Comparison of ENCODE assay signal across 11 cellular contexts in genomic region chr1:209879539-209879938, GRCh38. TPM values are rescaled to one million over a fixed set of nuclear protein-coding genes. Genes with fewer than 3 reads are reported as not detected.
DNase-seq lines count a peak whose midpoint lies in the region; TF ChIP-seq lines count a peak whose summit lies in the region.
"Had no signal": no experiment of that assay in that cellular context is flagged by ENCODE, and none has a peak within 500 bp of the region (broad histone marks: within the 10 kb centered on the region; RNA-seq: fewer than 3 reads in every experiment).

No MANE protein-coding gene starts in this region.

- H3K4me1 ChIP-seq in GM23248 (ENCODE audit: insufficient read depth) (peaks cover 36% of the 10 kb centered on the region), neuronal stem cell (ENCODE audit: control insufficient read depth in 2 of 2, insufficient read depth in 1 of 2, low read depth in 1 of 2, low read length in 2 of 2) (peaks cover 4 to 8% of the 10 kb centered on the region in 2 donors)

- H3K9me3 Mint-ChIP-seq in chondrocyte (ENCODE audit: low read depth): no peaks in the 10 kb centered on the region
- H3K9me3 Mint-ChIP-seq: activated B cell treated with CpG ODN at 0.5 μM for 24 hours had no signal

- H3K79me1 ChIP-seq in neuronal stem cell (ENCODE audit: low read depth, low read length): no peaks in the 10 kb centered on the region

- peaks cover 54% of the 10 kb centered on the region for H3K4me1 Mint-ChIP-seq in chondrocyte (ENCODE audit: low read depth)
- H3K4me1 Mint-ChIP-seq: activated B cell treated with CpG ODN at 0.5 μM for 24 hours had no signal

- no peak overlapping the region for H4K8ac ChIP-seq in neuronal stem cell (ENCODE audit: low read depth, low read length)

- H3K18ac ChIP-seq in neuronal stem cell (ENCODE audit: low read length): no peak overlapping the region

- in situ Hi-C loops in GM23248 (cut with MboI): loop anchor here (10.0 kb wide), 1 partner anchor 105 kb away; no protein-coding TSS in a partner anchor

- no peak overlapping the region for H3K23ac ChIP-seq in neuronal stem cell (ENCODE audit: low read depth, low read length, poor library complexity)

- no peak overlapping the region for H2BK120ac ChIP-seq in neuronal stem cell (ENCODE audit: low read depth, low read length)

- peak overlapping the region; percentile 78 for H3K27ac Mint-ChIP-seq in chondrocyte (ENCODE audit: unreplicated experiment)
- H3K27ac Mint-ChIP-seq: activated B cell treated with CpG ODN at 0.5 μM for 24 hours; activated naive CD8-positive, alpha-beta T cell had no signal

- H3K79me2 ChIP-seq in GM23248 (ENCODE audit: insufficient read depth): no peaks in the 10 kb centered on the region

- H3K9me2 ChIP-seq in GM23248 (ENCODE audit: insufficient read depth): no peaks in the 10 kb centered on the region

- no peak overlapping the region for H2AK5ac ChIP-seq in neuronal stem cell (ENCODE audit: low read depth, low read length)

- H3F3A ChIP-seq in GM23248 (ENCODE audit: insufficient read depth): peaks cover 22% of the 10 kb centered on the region

- H3K4ac ChIP-seq in neuronal stem cell (ENCODE audit: low read length): no peak overlapping the region

- no peak overlapping the region for H3K14ac ChIP-seq in neuronal stem cell (ENCODE audit: low read length)

- no peaks in the 10 kb centered on the region for H3K27me3 ChIP-seq in GM23248 (replicated peaks; ENCODE audit: insufficient read depth)
- no peaks in the 10 kb centered on the region for H3K27me3 ChIP-seq in neuronal stem cell (ENCODE audit: control insufficient read depth in 3 of 3, insufficient read depth in 3 of 3, low read depth in 1 of 3, low read length in 3 of 3)

- peak overlapping the region; percentile 20 for H3K4me3 Mint-ChIP-seq in chondrocyte (ENCODE audit: unreplicated experiment)
- H3K4me3 Mint-ChIP-seq: activated B cell treated with CpG ODN at 0.5 μM for 24 hours; activated naive CD8-positive, alpha-beta T cell had no signal

- H3K27ac ChIP-seq in GM23248: no peak overlapping the region
- no peak overlapping the region for H3K27ac ChIP-seq in neuronal stem cell (replicated peaks; ENCODE audit: low read length)

- H2BK12ac ChIP-seq in neuronal stem cell (ENCODE audit: low read length): no peak overlapping the region

- no peak overlapping the region for H2BK5ac ChIP-seq in neuronal stem cell (ENCODE audit: low read length)

- 43 to 47% methylated on average over 12 of the region's 12 CpGs for WGBS in GM23248 (ENCODE audit: low coverage in 1 of 2, low lambda C conversion rate in 2 of 2, missing lambda C conversion rate in 2 of 2), 2 experiments
- no CpG with 5 or more reads among the region's 12 CpGs for WGBS in neuronal stem cell (ENCODE audit: extremely low coverage in 2 of 2, insufficient read length in 2 of 2, insufficient replicate concordance in 1 of 2), 2 donors

- H3K4me3 ChIP-seq in GM23248 (no peak overlapping the region), neuronal stem cell (ENCODE audit: low read length in 2 of 2) (no peak overlapping the region)

- H3K27me3 Mint-ChIP-seq in chondrocyte (ENCODE audit: low read depth): no peaks in the 10 kb centered on the region

- H3K4me2 ChIP-seq in GM23248 (ENCODE audit: unreplicated experiment): peak overlapping the region; percentile 18
- H3K4me2 ChIP-seq in neuronal stem cell (ENCODE audit: insufficient read depth, low read length, poor library complexity, severe bottlenecking): no peak overlapping the region

- no peaks in the 10 kb centered on the region for H4K20me1 ChIP-seq in GM23248 (ENCODE audit: insufficient read depth)

- no peak overlapping the region for H4K91ac ChIP-seq in neuronal stem cell (ENCODE audit: low read depth, low read length, poor library complexity)

- TF ChIP-seq CTCF in chondrocyte (IDR thresholded peaks at IDR 0.05) (no peak), GM10266 (IDR thresholded peaks at IDR 0.05; ENCODE audit: control insufficient read depth, insufficient read depth, low read depth, missing control alignments) (no peak)

- no peaks in the 10 kb centered on the region for H3K9me3 ChIP-seq in GM23248 (ENCODE audit: low read depth)
- no peaks in the 10 kb centered on the region for H3K9me3 ChIP-seq in neuronal stem cell (replicated peaks in 1 of 2; ENCODE audit: control insufficient read depth in 2 of 2, insufficient read depth in 1 of 2, low read depth in 1 of 2, low read length in 2 of 2)

- H3K9ac ChIP-seq in GM23248: no peak overlapping the region
- no peak overlapping the region for H3K9ac ChIP-seq in neuronal stem cell (ENCODE audit: low read depth, low read length, poor library complexity)

- H2AFZ ChIP-seq in GM23248 (no peak overlapping the region), neuronal stem cell (ENCODE audit: low read length) (no peak overlapping the region)

- H3K36me3 ChIP-seq in GM23248 (ENCODE audit: low read depth) (no peaks in the 10 kb centered on the region), neuronal stem cell (replicated peaks in 1 of 2; ENCODE audit: control insufficient read depth in 2 of 2, insufficient read depth in 2 of 2, low read length in 2 of 2) (no peaks in the 10 kb centered on the region)

- DNase-seq in GM23248 (peak; percentile 78), NCI-H2227 treated with DMSO at 0.1 percent for 48 hours (lab: John Stamatoyannopoulos, UW) (peak; percentile 86), chondrocyte (ENCODE audit: low spot score) (no peak), occipital lobe (lab: John Stamatoyannopoulos, UW) (peak; percentile 73), NCI-H187 treated with DMSO at 0.1 percent for 48 hours (lab: John Stamatoyannopoulos, UW) (no peak), neuronal stem cell (ENCODE audit: low spot score) (no peak), GM10266 (ENCODE audit: extremely low spot score) (no peak)
- no peak for DNase-seq in activated CD4-positive, alpha-beta T cell treated with anti-CD3 and anti-CD28 coated beads, Interleukin-2, amount 50 U/mL, for 48 hours
- DNase-seq: activated B cell treated with CpG ODN at 0.5 μM for 24 hours had no signal

- H2BK15ac ChIP-seq in neuronal stem cell (ENCODE audit: low read length): no peak overlapping the region

- no peaks in the 10 kb centered on the region for H3K36me3 Mint-ChIP-seq in chondrocyte (ENCODE audit: low read depth)
- H3K36me3 Mint-ChIP-seq: activated naive CD8-positive, alpha-beta T cell had no signal

RNA-seq across cellular contexts. Expression of gene UTP25, which starts 51.8 kb away (rescaled TPM):
- 12.2 and 16.8 TPM in 2 replicates for total RNA-seq in GM23248 (2014; rRNA removed; shearing (Covaris generic))
- 9.5 TPM in 2 replicates for polyA plus RNA-seq in GM23248 (2016; fragmentation: Nextera tagmentation; extraction: Ambion mirVana)
- total RNA-seq in chondrocyte: 5.5 to 7.4 TPM (median 6.4 TPM) in 3 replicates
- 15.0 TPM for total RNA-seq in occipital lobe
- polyA plus RNA-seq in neuronal stem cell (2013, experiment 1 of 2): 2.7 TPM
- 2.8 TPM for polyA plus RNA-seq in neuronal stem cell (2013, experiment 2 of 2)

RNA-seq across cellular contexts. Expression of gene SYT14, which starts 58.5 kb away (rescaled TPM):
- 1.4 and 1.7 TPM in 2 replicates for total RNA-seq in GM23248 (2014; rRNA removed; shearing (Covaris generic))
- 0.44 and 0.55 TPM in 2 replicates for polyA plus RNA-seq in GM23248 (2016; fragmentation: Nextera tagmentation; extraction: Ambion mirVana)
- total RNA-seq in chondrocyte (0.19 to 1.0 TPM (median 0.72 TPM) in 3 replicates), occipital lobe (65.8 TPM)
- 1.9 TPM for polyA plus RNA-seq in neuronal stem cell (2013, experiment 1 of 2)
- polyA plus RNA-seq in neuronal stem cell (2013, experiment 2 of 2): 1.8 TPM
- total RNA-seq: activated B cell treated with CpG ODN at 0.5 μM for 24 hours, OCI-LY7 had no signal

Comparison
In these comparisons a context has a peak if more than half of its experiments do, and no peak if none do; other contexts are left out.
1. DNase-seq: peak in GM23248 (single experiment), NCI-H2227 treated with DMSO at 0.1 percent for 48 hours (single experiment) and occipital lobe (single experiment); none in chondrocyte (single experiment), NCI-H187 treated with DMSO at 0.1 percent for 48 hours (single experiment), neuronal stem cell (single experiment), activated CD4-positive, alpha-beta T cell treated with anti-CD3 and anti-CD28 coated beads, Interleukin-2, amount 50 U/mL, for 48 hours (0 of 2) and GM10266 (single experiment).
2. RNA of gene SYT14, which starts 58.5 kb away (total RNA-seq): 65.8 TPM in occipital lobe (single experiment); 1.4 to 1.7 TPM in GM23248 and 0.19 to 1.0 TPM in chondrocyte; every median in the first group is over 10 times any median in the second.